1 cellular context compared by ENCODE assay signal in the genomic region with DNA sequence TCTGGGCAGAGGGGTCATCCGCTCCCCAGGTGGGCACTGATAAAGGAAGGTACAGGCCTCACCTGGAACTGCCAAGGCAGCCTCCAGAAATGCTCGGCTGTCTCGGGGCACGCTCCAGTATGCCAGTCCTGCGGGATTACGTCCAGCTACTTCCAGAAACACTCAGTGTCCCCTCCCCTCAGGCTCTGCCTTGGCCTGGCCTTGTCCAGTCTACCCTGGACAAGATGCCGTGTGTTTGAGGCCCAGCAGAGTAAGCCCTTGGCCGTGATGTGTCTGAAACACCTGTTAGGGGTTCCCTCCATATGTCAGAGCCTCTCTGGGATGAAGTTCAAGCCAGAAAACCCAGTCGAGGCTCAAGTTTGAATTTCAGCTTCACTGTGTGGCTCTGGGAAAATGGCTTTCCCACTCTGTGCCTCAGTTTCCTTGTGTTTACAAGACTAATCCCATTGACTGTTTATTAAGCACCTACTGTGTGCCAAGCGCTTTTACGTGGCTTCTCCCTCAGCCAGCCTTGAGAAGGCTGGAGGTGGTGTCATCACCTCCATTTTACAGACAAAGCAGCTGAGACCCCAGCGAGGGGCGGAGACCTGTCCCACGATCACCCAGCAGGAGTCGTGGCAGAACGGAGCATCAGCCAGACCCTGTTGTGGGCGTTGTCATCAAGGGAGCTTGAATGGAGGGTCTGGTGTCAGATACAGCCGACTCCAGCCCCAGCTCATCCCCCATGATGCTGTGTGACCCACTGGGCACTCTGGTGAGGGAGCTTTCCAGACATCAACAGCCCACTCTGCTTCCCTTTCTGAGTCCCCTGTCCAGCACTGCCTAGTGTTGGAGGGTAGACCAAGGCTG.
TF ChIP-seq lines count a peak whose summit lies in the region.

No MANE protein-coding gene starts in this region.

TF ChIP-seq in endothelial cell of umbilical vein, 7 proteins besides CTCF, POLR2A, EP300 and RAD21:
- no peak for TF ChIP-seq POLR2AphosphoS5 (IDR thresholded peaks at IDR 0.05; ENCODE audit: insufficient read depth, low read depth, low read length)
- no peak for TF ChIP-seq MYC (IDR thresholded peaks at IDR 0.05; ENCODE audit: low read depth, low read length)
- no peak for TF ChIP-seq JUN (IDR thresholded peaks at IDR 0.05; ENCODE audit: borderline replicate concordance, insufficient read depth, insufficient read length, low read depth)
- no peak for TF ChIP-seq EZH2 (IDR thresholded peaks at IDR 0.05; ENCODE audit: borderline replicate concordance, low read depth, low read length, severe bottlenecking)
- TF ChIP-seq, protein P1, sequence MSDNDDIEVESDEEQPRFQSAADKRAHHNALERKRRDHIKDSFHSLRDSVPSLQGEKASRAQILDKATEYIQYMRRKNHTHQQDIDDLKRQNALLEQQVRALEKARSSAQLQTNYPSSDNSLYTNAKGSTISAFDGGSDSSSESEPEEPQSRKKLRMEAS (IDR thresholded peaks at IDR 0.05; ENCODE audit: insufficient read depth, insufficient read length) = no peak
- TF ChIP-seq GATA2 (IDR thresholded peaks at IDR 0.05; ENCODE audit: insufficient read depth, insufficient read length, low read depth, low read length) = no peak
- no peak for TF ChIP-seq FOS (IDR thresholded peaks at IDR 0.05; ENCODE audit: borderline replicate concordance, insufficient read depth, low read length)
